10 cellular contexts compared by ENCODE assay signal in genomic region chr6:88629838-88630462, GRCh38.
A peak's percentile ranks its signal among the peaks of the same experiment; 100 is the strongest.
DNase-seq lines count a peak whose midpoint lies in the region; ATAC-seq and TF ChIP-seq lines count a peak whose summit lies in the region.
"Had no signal": no experiment of that assay in that cellular context is flagged by ENCODE, and none has a peak within 500 bp of the region (broad histone marks: within the 10 kb centered on the region; RNA-seq: fewer than 3 reads in every experiment).

No MANE protein-coding gene starts in this region.

- no peaks in the 10 kb centered on the region for H3K36me3 ChIP-seq in HEK293 (ENCODE audit: control insufficient read depth in 2 of 2, insufficient read depth in 1 of 2, low read length in 2 of 2)
- H3K36me3 ChIP-seq in Panc1 (ENCODE audit: control insufficient read depth, insufficient read depth, low read length) = no peaks in the 10 kb centered on the region
- H3K36me3 ChIP-seq in stomach = no peaks in the 10 kb centered on the region

- TF ChIP-seq POLR2A in stomach (IDR thresholded peaks at IDR 0.05) = no peak

- no peak overlapping the region for H3K4me3 ChIP-seq in GM12864 (ENCODE audit: low read depth, low read length)
- no peak overlapping the region for H3K4me3 ChIP-seq in HEK293 (ENCODE audit: low read depth, low read length)
- H3K4me3 ChIP-seq in Panc1 (ENCODE audit: low read depth in 2 of 2, low read length in 2 of 2) = no peak overlapping the region
- H3K4me3 ChIP-seq in stomach = no peak overlapping the region

- no peaks in the 10 kb centered on the region for H3K27me3 ChIP-seq in Panc1 (ENCODE audit: control insufficient read depth, insufficient read depth, low read length)
- H3K27me3 ChIP-seq in stomach = no peaks in the 10 kb centered on the region

- CTCF ChIA-PET in HEK293 (lab: Yijun Ruan, JAX) (interaction anchor here (0.5 to 1.4 kb wide), 3 partner anchors 18 to 200 kb away, joined by 3 to 5 read pairs (median 4); no protein-coding TSS in a partner anchor), Panc1 (lab: Charles Lee) (no interaction called here)

- ATAC-seq in Panc1 (no peak), left lobe of liver (no peak), HG02870 (IDR thresholded peaks at IDR 0.05; ENCODE audit: unreplicated experiment) (no peak), HG03520 (IDR thresholded peaks at IDR 0.05; ENCODE audit: unreplicated experiment) (no peak)
- ATAC-seq: T-cell had no signal

- no peaks in the 10 kb centered on the region for H3K4me1 ChIP-seq in HEK293 (ENCODE audit: control insufficient read depth, insufficient read depth, low read length)
- no peaks in the 10 kb centered on the region for H3K4me1 ChIP-seq in Panc1 (ENCODE audit: control insufficient read depth, insufficient read depth, low read length)
- H3K4me1 ChIP-seq in stomach = no peaks in the 10 kb centered on the region

- TF ChIP-seq CTCF in GM12864 (IDR thresholded peaks at IDR 0.05; ENCODE audit: low read depth, low read length, missing control alignments) = peak; percentile 30
- no peak for TF ChIP-seq CTCF in HEK293 (tag by site-specific recombination; IDR thresholded peaks at IDR 0.05)
- TF ChIP-seq CTCF in Panc1 (IDR thresholded peaks at IDR 0.05) = peak; percentile 28
- TF ChIP-seq CTCF in stomach (IDR thresholded peaks at IDR 0.05) = no peak

- in situ Hi-C loops in Panc1 (cut with HindIII; ENCODE audit: low pct_unique_long_range_greater_than_20kb, low sequenced_read_pairs) = no loop called here

- no peak overlapping the region for H3K27ac ChIP-seq in HEK293 (ENCODE audit: extremely low read depth, low read depth, low read length)
- no peak overlapping the region for H3K27ac ChIP-seq in Panc1 (ENCODE audit: low read length)
- no peak overlapping the region for H3K27ac ChIP-seq in stomach

- BruUV-seq in Panc1 (replicated peaks; lab: Mats Ljungman, UMichigan) = no TSS peak

- intact Hi-C loops in Panc1 (cut with micrococcal nuclease; ENCODE audit: unreplicated experiment) = no loop called here
- intact Hi-C loops in stomach (cut with DNase I; ENCODE audit: low total_unique reads) = no loop called here

- WGBS in stomach, 5 donors = 67 to 89% (median 75%) methylated on average over 5 of the region's 5 CpGs

- H3K9me3 ChIP-seq in HEK293 (ENCODE audit: control insufficient read depth, insufficient read depth, low read depth, low read length) (no peaks in the 10 kb centered on the region), Panc1 (ENCODE audit: control insufficient read depth, insufficient read depth, low read depth, low read length) (no peaks in the 10 kb centered on the region), stomach (no peaks in the 10 kb centered on the region)

- TF ChIP-seq EP300 in stomach (IDR thresholded peaks at IDR 0.05) = no peak

- DNase-seq in GM12864 (ENCODE audit: low read depth) = no peak
- no peak for DNase-seq in Panc1 (ENCODE audit: low read depth, low spot score)
- DNase-seq in islet precursor cell = peak; percentile 65
- DNase-seq in left lobe of liver (ENCODE audit: low spot score) = no peak
- no peak for DNase-seq in stomach
- DNase-seq: HFFc6 had no signal

- POLR2A ChIA-PET in HEK293 (lab: Yijun Ruan, JAX) (interaction anchor here (0.6 kb wide), 1 partner anchor 74 kb away, joined by 3 read pairs; no protein-coding TSS in a partner anchor), Panc1 (lab: Charles Lee) (no interaction called here)

TF ChIP-seq in HEK293, 187 proteins besides CTCF, POLR2A, EP300 and RAD21:
- peak; percentile 51 for TF ChIP-seq ZIC2 (tag by site-specific recombination; IDR thresholded peaks at IDR 0.05)
- TF ChIP-seq FEZF1 (tag by site-specific recombination; IDR thresholded peaks at IDR 0.05) = no peak

Comparison
In these comparisons a context has a peak if more than half of its experiments do, and no peak if none do; other contexts are left out.
1. CTCF ChIP-seq: peak in GM12864 (single experiment) and Panc1 (single experiment); none in HEK293 (single experiment) and stomach (0 of 7).